ENCODE assay signal across 1 cellular context in the genomic region with DNA sequence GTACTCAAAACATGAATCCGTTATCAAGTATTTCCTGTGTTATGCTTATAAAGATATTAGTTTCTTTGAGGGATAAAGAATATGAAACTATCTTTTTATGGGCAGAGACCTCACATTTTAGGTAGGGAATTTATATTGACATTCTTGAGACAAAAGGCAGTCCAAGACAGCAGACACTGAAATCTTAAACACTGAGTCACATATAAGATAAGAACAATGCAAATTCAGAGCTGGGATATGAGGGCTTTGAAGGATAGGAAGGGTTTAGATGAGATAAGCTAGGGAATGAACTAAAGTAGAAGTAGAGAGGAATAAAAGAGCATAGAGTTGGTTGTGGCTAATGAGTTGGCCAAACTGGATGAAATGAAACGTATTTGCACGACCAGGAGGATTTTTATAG.
TF ChIP-seq lines count a peak whose summit lies in the region.

No MANE protein-coding gene starts in this region.

TF ChIP-seq in GM12878, 131 proteins besides CTCF, POLR2A, EP300 and RAD21:
- TF ChIP-seq, protein P1, sequence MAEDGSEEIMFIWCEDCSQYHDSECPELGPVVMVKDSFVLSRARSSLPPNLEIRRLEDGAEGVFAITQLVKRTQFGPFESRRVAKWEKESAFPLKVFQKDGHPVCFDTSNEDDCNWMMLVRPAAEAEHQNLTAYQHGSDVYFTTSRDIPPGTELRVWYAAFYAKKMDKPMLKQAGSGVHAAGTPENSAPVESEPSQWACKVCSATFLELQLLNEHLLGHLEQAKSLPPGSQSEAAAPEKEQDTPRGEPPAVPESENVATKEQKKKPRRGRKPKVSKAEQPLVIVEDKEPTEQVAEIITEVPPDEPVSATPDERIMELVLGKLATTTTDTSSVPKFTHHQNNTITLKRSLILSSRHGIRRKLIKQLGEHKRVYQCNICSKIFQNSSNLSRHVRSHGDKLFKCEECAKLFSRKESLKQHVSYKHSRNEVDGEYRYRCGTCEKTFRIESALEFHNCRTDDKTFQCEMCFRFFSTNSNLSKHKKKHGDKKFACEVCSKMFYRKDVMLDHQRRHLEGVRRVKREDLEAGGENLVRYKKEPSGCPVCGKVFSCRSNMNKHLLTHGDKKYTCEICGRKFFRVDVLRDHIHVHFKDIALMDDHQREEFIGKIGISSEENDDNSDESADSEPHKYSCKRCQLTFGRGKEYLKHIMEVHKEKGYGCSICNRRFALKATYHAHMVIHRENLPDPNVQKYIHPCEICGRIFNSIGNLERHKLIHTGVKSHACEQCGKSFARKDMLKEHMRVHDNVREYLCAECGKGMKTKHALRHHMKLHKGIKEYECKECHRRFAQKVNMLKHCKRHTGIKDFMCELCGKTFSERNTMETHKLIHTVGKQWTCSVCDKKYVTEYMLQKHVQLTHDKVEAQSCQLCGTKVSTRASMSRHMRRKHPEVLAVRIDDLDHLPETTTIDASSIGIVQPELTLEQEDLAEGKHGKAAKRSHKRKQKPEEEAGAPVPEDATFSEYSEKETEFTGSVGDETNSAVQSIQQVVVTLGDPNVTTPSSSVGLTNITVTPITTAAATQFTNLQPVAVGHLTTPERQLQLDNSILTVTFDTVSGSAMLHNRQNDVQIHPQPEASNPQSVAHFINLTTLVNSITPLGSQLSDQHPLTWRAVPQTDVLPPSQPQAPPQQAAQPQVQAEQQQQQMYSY (CRISPR knock-in tag; IDR thresholded peaks at IDR 0.05) = no peak
- TF ChIP-seq RB1 (IDR thresholded peaks at IDR 0.05; ENCODE audit: borderline replicate concordance) (no peak), FOXK2 (IDR thresholded peaks at IDR 0.05) (no peak), BHLHE40 (IDR thresholded peaks at IDR 0.05; ENCODE audit: borderline replicate concordance in 1 of 2, low read depth in 2 of 2, low read length in 1 of 2) (no peak), PAX5 (IDR thresholded peaks at IDR 0.05; ENCODE audit: borderline replicate concordance, low read depth, low read length) (no peak), MTA3 (IDR thresholded peaks at IDR 0.05; ENCODE audit: borderline replicate concordance, low read length) (no peak), MEF2A (IDR thresholded peaks at IDR 0.05; ENCODE audit: insufficient read depth, low read depth, low read length) (no peak), SMAD5 (IDR thresholded peaks at IDR 0.05; ENCODE audit: low read depth) (no peak), ZNF384 (IDR thresholded peaks at IDR 0.05; ENCODE audit: borderline replicate concordance, low read depth, low read length) (no peak), DPF2 (IDR thresholded peaks at IDR 0.05) (no peak)
- TF ChIP-seq, protein P2, sequence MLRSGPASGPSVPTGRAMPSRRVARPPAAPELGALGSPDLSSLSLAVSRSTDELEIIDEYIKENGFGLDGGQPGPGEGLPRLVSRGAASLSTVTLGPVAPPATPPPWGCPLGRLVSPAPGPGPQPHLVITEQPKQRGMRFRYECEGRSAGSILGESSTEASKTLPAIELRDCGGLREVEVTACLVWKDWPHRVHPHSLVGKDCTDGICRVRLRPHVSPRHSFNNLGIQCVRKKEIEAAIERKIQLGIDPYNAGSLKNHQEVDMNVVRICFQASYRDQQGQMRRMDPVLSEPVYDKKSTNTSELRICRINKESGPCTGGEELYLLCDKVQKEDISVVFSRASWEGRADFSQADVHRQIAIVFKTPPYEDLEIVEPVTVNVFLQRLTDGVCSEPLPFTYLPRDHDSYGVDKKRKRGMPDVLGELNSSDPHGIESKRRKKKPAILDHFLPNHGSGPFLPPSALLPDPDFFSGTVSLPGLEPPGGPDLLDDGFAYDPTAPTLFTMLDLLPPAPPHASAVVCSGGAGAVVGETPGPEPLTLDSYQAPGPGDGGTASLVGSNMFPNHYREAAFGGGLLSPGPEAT (IDR thresholded peaks at IDR 0.05; ENCODE audit: low read depth) = no peak
- TF ChIP-seq, protein P3, sequence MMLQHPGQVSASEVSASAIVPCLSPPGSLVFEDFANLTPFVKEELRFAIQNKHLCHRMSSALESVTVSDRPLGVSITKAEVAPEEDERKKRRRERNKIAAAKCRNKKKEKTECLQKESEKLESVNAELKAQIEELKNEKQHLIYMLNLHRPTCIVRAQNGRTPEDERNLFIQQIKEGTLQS (IDR thresholded peaks at IDR 0.05; ENCODE audit: borderline replicate concordance, extremely low read depth, low read depth, low read length) = no peak
